In genomic region chr12:131422744-131423143, GRCh38 we compare ENCODE assay signal across 26 cellular contexts.
"Had no signal": no experiment of that assay in that cellular context is flagged by ENCODE, and none has a peak within 500 bp of the region (broad histone marks: within the 10 kb centered on the region; RNA-seq: fewer than 3 reads in every experiment).

No MANE protein-coding gene starts in this region.

- H3K36me3 Mint-ChIP-seq: mesothelial cell of epicardium; stimulated activated memory B cell treated with anti-CD40 and anti-IgM and Interleukin-4, amounts not matched to agents 10 μg/mL and 1 μg/mL and 100 μg/mL, for 72 hours; type B pancreatic cell had no signal

- H3K4me1 ChIP-seq: esophagus muscularis mucosa, foreskin keratinocyte, gastroesophageal sphincter, heart left ventricle, psoas muscle, sigmoid colon, tibial artery had no signal

- ATAC-seq: foreskin keratinocyte; gastroesophageal sphincter; heart left ventricle; left lobe of liver; mucosa of descending colon; psoas muscle; right cardiac atrium; stimulated activated memory B cell treated with anti-CD40 and anti-IgM and Interleukin-4, amounts not matched to agents 10 μg/mL and 1 μg/mL and 100 μg/mL, for 72 hours; stimulated activated naive CD8-positive, alpha-beta T cell treated with anti-CD3 and anti-CD28 coated beads, Interleukin-15, Interleukin-2, amounts not matched to agents 100 U/mL and 50 U/mL, for 24 hours had no signal

- H3K27ac Mint-ChIP-seq: dendritic cell treated with granulocyte-macrophage colony-stimulating factor and Interleukin-4, amounts not matched to agents 40 ng/mL and 50 ng/mL, for 4 days; mesothelial cell of epicardium; nephron progenitor cell; stimulated activated memory B cell treated with anti-CD40 and anti-IgM and Interleukin-4, amounts not matched to agents 10 μg/mL and 1 μg/mL and 100 μg/mL, for 72 hours; type B pancreatic cell had no signal

- H2AFZ ChIP-seq: hepatocyte had no signal

- H3K27ac ChIP-seq: esophagus muscularis mucosa, foreskin keratinocyte, gastroesophageal sphincter, heart left ventricle, hepatocyte, neutrophil, psoas muscle, sigmoid colon, testis, tibial artery had no signal

- H3K27me3 ChIP-seq: foreskin keratinocyte, neutrophil, testis had no signal

- H3K79me2 ChIP-seq: hepatocyte had no signal

- H3K9me3 ChIP-seq: mucosa of descending colon, neutrophil, sigmoid colon, testis had no signal

- H3K4me1 Mint-ChIP-seq: mesothelial cell of epicardium; naive B cell; stimulated activated memory B cell treated with anti-CD40 and anti-IgM and Interleukin-4, amounts not matched to agents 10 μg/mL and 1 μg/mL and 100 μg/mL, for 72 hours had no signal

- DNase-seq: effector CD8-positive, alpha-beta T cell; foreskin keratinocyte; heart left ventricle; kidney; mesenchymal stem cell; mucosa of descending colon; naive B cell; nephron progenitor cell; psoas muscle; right cardiac atrium; sigmoid colon; stimulated activated CD4-positive, alpha-beta T cell treated with anti-CD3 and anti-CD28 coated beads, Interleukin-4, amount 100 ng/mL, for 4 hours; stimulated activated naive CD8-positive, alpha-beta T cell treated with anti-CD3 and anti-CD28 coated beads, Interleukin-15, Interleukin-2, amounts not matched to agents 100 U/mL and 50 U/mL, for 24 hours; substantia nigra; testis; tibial artery had no signal

- H3K4me3 Mint-ChIP-seq: dendritic cell treated with granulocyte-macrophage colony-stimulating factor and Interleukin-4, amounts not matched to agents 40 ng/mL and 50 ng/mL, for 4 days; mesothelial cell of epicardium; naive B cell; nephron progenitor cell; stimulated activated memory B cell treated with anti-CD40 and anti-IgM and Interleukin-4, amounts not matched to agents 10 μg/mL and 1 μg/mL and 100 μg/mL, for 72 hours; type B pancreatic cell had no signal

- H3K4me3 ChIP-seq: esophagus muscularis mucosa, gastroesophageal sphincter, heart left ventricle, hepatocyte, lung, mucosa of descending colon, psoas muscle, sigmoid colon, testis, tibial artery had no signal

- H3K36me3 ChIP-seq: esophagus muscularis mucosa, gastroesophageal sphincter, heart left ventricle, neutrophil, sigmoid colon, tibial artery had no signal

- H3K4me2 ChIP-seq: hepatocyte had no signal
